20 cellular contexts compared by ENCODE assay signal in genomic region chr11:36273110-36273509, GRCh38. TPM values are rescaled to one million over a fixed set of nuclear protein-coding genes. Genes with fewer than 3 reads are reported as not detected.
A peak's percentile ranks its signal among the peaks of the same experiment; 100 is the strongest.
DNase-seq lines count a peak whose midpoint lies in the region; ATAC-seq, FAIRE-seq and TF ChIP-seq lines count a peak whose summit lies in the region.
"Had no signal": no experiment of that assay in that cellular context is flagged by ENCODE, and none has a peak within 500 bp of the region (broad histone marks: within the 10 kb centered on the region; RNA-seq: fewer than 3 reads in every experiment).

No MANE protein-coding gene starts in this region.

- POLR2A ChIA-PET in K562 (lab: Yijun Ruan, JAX): interaction anchor here (0.6 kb wide), 1 partner anchor 259 kb away, joined by 3 read pairs; no protein-coding TSS in a partner anchor

- H3K14ac ChIP-seq in trophoblast cell (ENCODE audit: low read length): no peak overlapping the region

- H3K9ac ChIP-seq in K562 (ENCODE audit: insufficient read depth in 1 of 2, low read depth in 2 of 2, low read length in 2 of 2): no peak overlapping the region
- H3K9ac ChIP-seq in trophoblast cell (ENCODE audit: low read length): no peak overlapping the region

- no peak for TF ChIP-seq EP300 in K562 (IDR thresholded peaks at IDR 0.05; ENCODE audit: low read length)

- H3K4me1 ChIP-seq in K562 (replicated peaks in 1 of 2; ENCODE audit: control insufficient read depth in 2 of 2, insufficient read depth in 2 of 2, low read length in 2 of 2) (no peaks in the 10 kb centered on the region), trophoblast cell (ENCODE audit: control insufficient read depth in 1 of 2, insufficient read depth in 2 of 2, low read length in 2 of 2) (peaks cover 2 to 3% of the 10 kb centered on the region in 2 experiments)

- FAIRE-seq in K562 (lab: Jason Lieb, UNC): no peak

- no peak for ATAC-seq in K562
- ATAC-seq in GM19023 (IDR thresholded peaks at IDR 0.05; ENCODE audit: unreplicated experiment): no peak
- ATAC-seq in GM18868 (IDR thresholded peaks at IDR 0.05; ENCODE audit: unreplicated experiment): no peak
- ATAC-seq: CD8-positive, alpha-beta T cell; Panc1 had no signal

- no peaks in the 10 kb centered on the region for H3K27me3 ChIP-seq in K562 (ENCODE audit: control insufficient read depth in 2 of 2, insufficient read depth in 2 of 2, low read length in 2 of 2)
- no peaks in the 10 kb centered on the region for H3K27me3 ChIP-seq in trophoblast cell (ENCODE audit: insufficient read depth, low read length)

- no peaks in the 10 kb centered on the region for H3K9me3 ChIP-seq in K562 (replicated peaks; ENCODE audit: control insufficient read depth, insufficient read depth, low read depth, low read length)
- peaks cover 5% of the 10 kb centered on the region for H3K9me3 ChIP-seq in trophoblast cell (ENCODE audit: insufficient read depth, low read depth, low read length)

- no peak for TF ChIP-seq CTCF in K562 (IDR thresholded peaks at IDR 0.05 in 2 of 3, conservative IDR thresholded peaks at IDR 0.05 in 1 of 3; ENCODE audit: insufficient read depth in 2 of 3, low read depth in 1 of 3, low read length in 3 of 3)

- no peak overlapping the region for H4K12ac ChIP-seq in trophoblast cell (ENCODE audit: low read depth, low read length)

- H3K27ac ChIP-seq in K562 (ENCODE audit: extremely low read depth, low read depth, low read length) (no peak overlapping the region), trophoblast cell (ENCODE audit: low read depth, low read length) (no peak overlapping the region)
- H3K27ac ChIP-seq: coronary artery had no signal

- TF ChIP-seq RAD21 in K562 (CRISPR knock-in tag; conservative IDR thresholded peaks at IDR 0.05 in 1 of 2, IDR thresholded peaks at IDR 0.05 in 1 of 2): no peak

- H3K79me2 ChIP-seq in K562 (ENCODE audit: control insufficient read depth, insufficient read depth, low read length) (no peaks in the 10 kb centered on the region), trophoblast cell (ENCODE audit: control insufficient read depth, insufficient read depth, low read length, poor library complexity) (no peaks in the 10 kb centered on the region)

- H3K36me3 ChIP-seq in K562 (ENCODE audit: control insufficient read depth, insufficient read depth, low read length) (no peaks in the 10 kb centered on the region), trophoblast cell (ENCODE audit: control insufficient read depth in 1 of 2, insufficient read depth in 2 of 2, low read length in 2 of 2) (peaks cover 10 to 14% of the 10 kb centered on the region in 2 experiments)

- no peak overlapping the region for H2BK120ac ChIP-seq in trophoblast cell (ENCODE audit: insufficient read depth, low read length, poor library complexity)

- H4K8ac ChIP-seq in trophoblast cell (ENCODE audit: low read depth, low read length): no peak overlapping the region

- H3K23ac ChIP-seq in trophoblast cell (ENCODE audit: low read length): no peak overlapping the region

- no peak overlapping the region for H3K18ac ChIP-seq in trophoblast cell (ENCODE audit: low read length)

- CTCF ChIA-PET in K562 (lab: Yijun Ruan, JAX; ENCODE audit: low intra/inter-chr PET ratio): interaction anchor here (0.6 kb wide), 1 partner anchor 200 kb away, joined by 3 read pairs; no protein-coding TSS in a partner anchor

- no peak overlapping the region for H2BK12ac ChIP-seq in trophoblast cell (ENCODE audit: low read length)

- H4K91ac ChIP-seq in trophoblast cell (ENCODE audit: low read depth, low read length): no peak overlapping the region

- intact Hi-C loops in K562 (cut with micrococcal nuclease): no loop called here

- no peaks in the 10 kb centered on the region; the same call in 1 of the 2 replicates for H4K20me1 ChIP-seq in K562 (replicated peaks; ENCODE audit: control insufficient read depth, insufficient read depth, low read length)

- 62% methylated on average over 3 of the region's 3 CpGs for WGBS in K562 (ENCODE audit: insufficient coverage, low coverage, missing lambda C conversion rate)
- WGBS in trophoblast cell (ENCODE audit: extremely low coverage, insufficient coverage, insufficient read length): no CpG with 5 or more reads among the region's 3 CpGs

- peaks cover 2% of the 10 kb centered on the region for H3K9me1 ChIP-seq in K562 (ENCODE audit: control insufficient read depth, insufficient read depth, low read length)

- H2AK5ac ChIP-seq in trophoblast cell (ENCODE audit: low read length): no peak overlapping the region

- no peak for TF ChIP-seq POLR2A in K562 (conservative IDR thresholded peaks at IDR 0.05)

- peak; percentile 70 for DNase-seq in Ammon's horn (ENCODE audit: low spot score)
- DNase-seq in NCI-H1092 treated with DMSO at 0.1 percent for 48 hours (lab: John Stamatoyannopoulos, UW): peak; percentile 78
- DNase-seq in NCI-H345 treated with DMSO at 0.1 percent for 48 hours (lab: John Stamatoyannopoulos, UW; ENCODE audit: unreplicated experiment): peak; percentile 67
- no peak for DNase-seq in K562 (ENCODE audit: extremely low read depth in 1 of 4, low spot score in 3 of 4)
- DNase-seq in trophoblast cell: no peak
- no peak for DNase-seq in H4 (ENCODE audit: low spot score)
- DNase-seq: activated CD4-positive, alpha-beta T cell treated with anti-CD3 and anti-CD28 coated beads, Interleukin-2, amount 50 U/mL, for 1 hour; activated naive CD4-positive, alpha-beta T cell treated with Interleukin-2 at 50 U/mL for 16 hours; activated T-cell treated with anti-CD3 and anti-CD28 coated beads for 4 hours; CD8-positive, alpha-beta T cell; foreskin fibroblast; kidney glomerular epithelial cell; NCI-H2081 treated with DMSO at 0.1 percent for 48 hours; stimulated activated CD4-positive, alpha-beta T cell treated with anti-CD3 and anti-CD28 coated beads, Interleukin-15, amount 100 ng/mL, for 24 hours; stimulated activated naive CD4-positive, alpha-beta T cell had no signal

- H3K4ac ChIP-seq in trophoblast cell (ENCODE audit: low read depth, low read length): no peak overlapping the region

- no peak overlapping the region for H2BK5ac ChIP-seq in trophoblast cell (ENCODE audit: low read depth, low read length, poor library complexity)

- in situ Hi-C loops in K562 (cut with MboI): no loop called here

- BruUV-seq in K562 (replicated peaks; lab: Mats Ljungman, UMichigan): no TSS peak

- H3K4me3 ChIP-seq in K562 (no peak overlapping the region), trophoblast cell (ENCODE audit: low read depth, low read length) (no peak overlapping the region)
- H3K4me3 ChIP-seq: coronary artery had no signal

- H3K79me1 ChIP-seq in trophoblast cell (ENCODE audit: low read length): no peaks in the 10 kb centered on the region

- H3K4me2 ChIP-seq in K562 (ENCODE audit: insufficient read depth, low read length): no peak overlapping the region
- H3K4me2 ChIP-seq in trophoblast cell (ENCODE audit: low read length): no peak overlapping the region

- H2AFZ ChIP-seq in K562 (ENCODE audit: low read depth, low read length): no peak overlapping the region
- H2AFZ ChIP-seq in trophoblast cell (ENCODE audit: insufficient read depth, low read length, poor library complexity): no peak overlapping the region

TF ChIP-seq in K562, 482 proteins besides CTCF, POLR2A, EP300 and RAD21 (continues in another document):
- TF ChIP-seq RFX1 (IDR thresholded peaks at IDR 0.05) (peak; percentile 58), TAF15 (IDR thresholded peaks at IDR 0.05; ENCODE audit: low read depth, low read length) (no peak)

RNA-seq across cellular contexts. Expression of gene COMMD9, which starts 16.1 kb away (rescaled TPM):
- total RNA-seq in K562 (2011; cell fraction: chromatin; rRNA removed; ENCODE audit: low replicate concordance): 7.3 and 10.3 TPM in 2 replicates
- total RNA-seq in K562 (2011; cell fraction: nucleolus; rRNA removed): 7.8 and 7.9 TPM in 2 replicates
- total RNA-seq in K562 (2011; cell fraction: nucleoplasm; rRNA removed): 10.5 and 13.7 TPM in 2 replicates
- 32.2 and 33.1 TPM in 2 replicates for total RNA-seq in K562 (2014; rRNA removed)
- total RNA-seq in K562 (2014; rRNA removed; fragmentation: Illumina TruSeq; extraction: Trizol): 27.3 and 29.6 TPM in 2 replicates
- 38.9 and 40.0 TPM in 2 replicates for total RNA-seq in K562 (2015; rRNA removed; fragmentation: Illumina TruSeq; extraction: Trizol)
- 49.5 and 52.3 TPM in 2 replicates for total RNA-seq in K562 (2021)
- polyA plus RNA-seq in K562 (2011; rRNA removed): 41.8 and 46.5 TPM in 2 replicates
- 40.7 and 66.0 TPM in 2 replicates for polyA plus RNA-seq in K562 (2011; cell fraction: cytosol; rRNA removed)
- 30.8 and 37.3 TPM in 2 replicates for polyA plus RNA-seq in K562 (2011; cell fraction: nucleus; rRNA removed)
- polyA plus RNA-seq in K562 (2012): 31.3 and 34.4 TPM in 2 replicates
- 40.6 and 58.6 TPM in 2 replicates for polyA plus RNA-seq in K562 (2014; fragmentation: Illumina TruSeq; extraction: Trizol)
- 100 to 1,000 TPM; 115 to 121 TPM for polyA plus RNA-seq in K562 (2014; fragmentation: Nextera tagmentation; extraction: Ambion mirVana)
- polyA plus RNA-seq in K562 (2014; rRNA removed): 48.0 and 54.6 TPM in 2 replicates
- 24.1 and 28.4 TPM in 2 replicates for polyA minus RNA-seq in K562 (2011; rRNA and poly(A)+ RNA removed)
- polyA minus RNA-seq in K562 (2011; cell fraction: cytosol; rRNA and poly(A)+ RNA removed): 15.6 and 19.9 TPM in 2 replicates
- polyA minus RNA-seq in K562 (2011; cell fraction: nucleus; rRNA and poly(A)+ RNA removed): 4.7 and 6.4 TPM in 2 replicates
- 55.0 and 60.3 TPM in 2 replicates for polyA plus RNA-seq in trophoblast cell (2013)
- 69.1 and 74.5 TPM in 2 replicates for total RNA-seq in H4 (2014; rRNA removed; shearing (Covaris generic))

RNA-seq across cellular contexts. Expression of gene PRR5L, which starts 23.0 kb away (rescaled TPM):
- 0.37 and 0.74 TPM in 2 replicates for total RNA-seq in K562 (2011; cell fraction: chromatin; rRNA removed; ENCODE audit: low replicate concordance)
- total RNA-seq in K562 (2011; cell fraction: nucleolus; rRNA removed): 0.50 and 0.66 TPM in 2 replicates
- total RNA-seq in K562 (2011; cell fraction: nucleoplasm; rRNA removed): 0.22 and 1.3 TPM in 2 replicates
- total RNA-seq in K562 (2014; rRNA removed) (0.53 TPM in 1 of 2 replicates, not detected in the other), K562 (2014; rRNA removed; fragmentation: Illumina TruSeq; extraction: Trizol) (0.16 and 0.29 TPM in 2 replicates), K562 (2015; rRNA removed; fragmentation: Illumina TruSeq; extraction: Trizol) (0.11 TPM in 1 of 2 replicates, not detected in the other), K562 (2021) (0.07 and 0.60 TPM in 2 replicates)
- polyA plus RNA-seq in K562 (2011; rRNA removed) (0.15 and 0.36 TPM in 2 replicates), K562 (2014; fragmentation: Illumina TruSeq; extraction: Trizol) (0.39 and 0.40 TPM in 2 replicates), K562 (2014; fragmentation: Nextera tagmentation; extraction: Ambion mirVana) (under 1 TPM in 1 of 2 experiments, not detected in 1; 0.25 TPM), K562 (2014; rRNA removed) (0.50 and 2.5 TPM in 2 replicates)
- polyA plus RNA-seq in K562 (2011; cell fraction: cytosol; rRNA removed): 0.09 and 0.15 TPM in 2 replicates
- polyA plus RNA-seq in K562 (2011; cell fraction: nucleus; rRNA removed): 0.20 and 0.63 TPM in 2 replicates
- 0.30 and 0.79 TPM in 2 replicates for polyA plus RNA-seq in K562 (2012)
- 0.18 and 0.33 TPM in 2 replicates for polyA minus RNA-seq in K562 (2011; rRNA and poly(A)+ RNA removed)
- polyA minus RNA-seq in K562 (2011; cell fraction: cytosol; rRNA and poly(A)+ RNA removed): not detected in 2 replicates
- polyA minus RNA-seq in K562 (2011; cell fraction: nucleus; rRNA and poly(A)+ RNA removed): 0.11 and 0.81 TPM in 2 replicates
- 12.3 and 14.1 TPM in 2 replicates for polyA plus RNA-seq in trophoblast cell (2013)
- total RNA-seq in H4 (2014; rRNA removed; shearing (Covaris generic)): 38.2 and 75.8 TPM in 2 replicates
- total RNA-seq: G401 had no signal

Comparison
In these comparisons a context has a peak if more than half of its experiments do, and no peak if none do; other contexts are left out.
1. DNase-seq: peak in Ammon's horn (single experiment), NCI-H1092 treated with DMSO at 0.1 percent for 48 hours (single experiment) and NCI-H345 treated with DMSO at 0.1 percent for 48 hours (single experiment); none in K562 (0 of 4), trophoblast cell (0 of 2) and H4 (single experiment).
2. RNA of gene PRR5L, which starts 23.0 kb away (total RNA-seq): 38.2 to 75.8 TPM in H4; 0.07 to 1.3 TPM in K562; every median in the first group is over 10 times any median in the second.